In genomic region chr17:8353736-8354135, GRCh38 we compare ENCODE assay signal across 2 cellular contexts.
TF ChIP-seq lines count a peak whose summit lies in the region.

No MANE protein-coding gene starts in this region.

TF ChIP-seq in GM23338, 12 proteins besides CTCF, POLR2A, EP300 and RAD21:
- TF ChIP-seq NANOG (IDR thresholded peaks at IDR 0.05; ENCODE audit: borderline replicate concordance) (no peak), ZNF331 (CRISPR knock-in tag; IDR thresholded peaks at IDR 0.05; ENCODE audit: low read depth) (no peak), ZNF462 (CRISPR knock-in tag; IDR thresholded peaks at IDR 0.05) (no peak), CREB1 (CRISPR knock-in tag; IDR thresholded peaks at IDR 0.05; ENCODE audit: low read depth) (no peak), ETS1 (IDR thresholded peaks at IDR 0.05) (no peak), STAT1 (IDR thresholded peaks at IDR 0.05; ENCODE audit: unreplicated experiment) (no peak), ZNF114 (CRISPR knock-in tag; IDR thresholded peaks at IDR 0.05) (no peak), JUNB (IDR thresholded peaks at IDR 0.05; ENCODE audit: unreplicated experiment) (no peak), EZH2 (IDR thresholded peaks at IDR 0.05; ENCODE audit: low read depth, unreplicated experiment) (no peak), REST (IDR thresholded peaks at IDR 0.05; ENCODE audit: unreplicated experiment) (no peak), POLR2AphosphoS5 (IDR thresholded peaks at IDR 0.05; ENCODE audit: low read depth) (no peak), EZH2phosphoT487 (IDR thresholded peaks at IDR 0.05; ENCODE audit: unreplicated experiment) (no peak)

TF ChIP-seq in endothelial cell of umbilical vein, 7 proteins besides CTCF, POLR2A, EP300 and RAD21:
- no peak for TF ChIP-seq GATA2 (IDR thresholded peaks at IDR 0.05; ENCODE audit: insufficient read depth, insufficient read length, low read depth, low read length)
- TF ChIP-seq POLR2AphosphoS5 (IDR thresholded peaks at IDR 0.05; ENCODE audit: insufficient read depth, low read depth, low read length), result no peak
- TF ChIP-seq FOS (IDR thresholded peaks at IDR 0.05; ENCODE audit: borderline replicate concordance, insufficient read depth, low read length), result no peak
- no peak for TF ChIP-seq EZH2 (IDR thresholded peaks at IDR 0.05; ENCODE audit: borderline replicate concordance, low read depth, low read length, severe bottlenecking)
- no peak for TF ChIP-seq JUN (IDR thresholded peaks at IDR 0.05; ENCODE audit: borderline replicate concordance, insufficient read depth, insufficient read length, low read depth)
- TF ChIP-seq MAX (IDR thresholded peaks at IDR 0.05; ENCODE audit: insufficient read depth, insufficient read length), result no peak
- no peak for TF ChIP-seq MYC (IDR thresholded peaks at IDR 0.05; ENCODE audit: low read depth, low read length)
